Comparison of ENCODE assay signal across 19 cellular contexts in the genomic region with DNA sequence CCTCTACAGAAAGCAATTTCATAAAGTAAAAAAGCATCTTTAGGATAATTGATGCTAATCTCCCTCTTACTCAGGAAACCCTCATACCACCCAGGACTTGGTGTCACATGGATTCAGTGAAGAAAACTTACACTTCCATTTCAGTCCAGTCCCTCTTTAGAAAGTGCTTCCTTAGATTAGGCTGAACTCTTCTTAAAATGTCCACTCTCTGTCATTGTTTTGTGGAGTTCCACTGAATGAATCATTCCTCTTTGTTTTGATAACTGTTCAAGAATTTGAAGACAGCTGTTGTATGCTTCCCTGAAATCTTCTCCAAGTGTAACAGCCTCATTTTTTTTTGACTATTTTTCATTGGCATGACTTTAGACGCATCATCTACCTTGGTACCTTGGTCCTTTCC.
A peak's percentile ranks its signal among the peaks of the same experiment; 100 is the strongest.
DNase-seq lines count a peak whose midpoint lies in the region; FAIRE-seq and TF ChIP-seq lines count a peak whose summit lies in the region.
"Had no signal": no experiment of that assay in that cellular context is flagged by ENCODE, and none has a peak within 500 bp of the region (broad histone marks: within the 10 kb centered on the region; RNA-seq: fewer than 3 reads in every experiment).

No MANE protein-coding gene starts in this region.

- TF ChIP-seq CTCF in epithelial cell of proximal tubule (conservative IDR thresholded peaks at IDR 0.05; ENCODE audit: low read depth, low read length) (no peak), H9 (conservative IDR thresholded peaks at IDR 0.05) (no peak)

- no peak overlapping the region for H3K14ac ChIP-seq in H9 (ENCODE audit: insufficient read depth, low read length)

- H3K4ac ChIP-seq in H9 (ENCODE audit: low read depth, low read length) = no peak overlapping the region

- H3K79me1 ChIP-seq in H9 (ENCODE audit: insufficient read depth, low read depth, low read length, poor library complexity, severe bottlenecking) = no peaks in the 10 kb centered on the region

- peaks cover 0 to 4% (median 0%) of the 10 kb centered on the region in 3 experiments; a peak in 1 of 7 replicates for H3K36me3 Mint-ChIP-seq in H9 (ENCODE audit: insufficient read depth in 1 of 3, low read depth in 3 of 3)
- H3K36me3 Mint-ChIP-seq: T-cell had no signal

- no peak overlapping the region for H3K27ac Mint-ChIP-seq in H9
- H3K27ac Mint-ChIP-seq: activated T-helper 17 cell treated with anti-CD3 and anti-CD28 coated beads, Interleukin-2, amount 50 U/mL, for 72 hours; B cell; endodermal cell; T-cell had no signal

- no peaks in the 10 kb centered on the region; a peak in 1 of 5 replicates for H3K9me3 Mint-ChIP-seq in H9
- H3K9me3 Mint-ChIP-seq: endodermal cell had no signal

- H2AK5ac ChIP-seq in H9 (ENCODE audit: insufficient read length, low read length) = no peak overlapping the region

- H3K9me3 ChIP-seq in H9 (ENCODE audit: control insufficient read depth, low read depth, low read length) = no peaks in the 10 kb centered on the region
- H3K9me3 ChIP-seq: ascending aorta, upper lobe of left lung had no signal

- no peak overlapping the region for H2BK120ac ChIP-seq in H9 (ENCODE audit: low read depth, low read length, poor library complexity, severe bottlenecking)

- H3K56ac ChIP-seq in H9 (ENCODE audit: insufficient read length, low read depth, low read length) = no peak overlapping the region

- peak; percentile 35 for FAIRE-seq in RCC 7860 (lab: Jason Lieb, UNC)

- DNase-seq in AG08396 (ENCODE audit: low spot score) = peak; percentile 5
- DNase-seq in RCC 7860 (ENCODE audit: low spot score) = peak; percentile 34
- peak; percentile 40 for DNase-seq in epithelial cell of proximal tubule (ENCODE audit: low read depth)
- peak; percentile 79 for DNase-seq in myocyte (ENCODE audit: low read depth)
- no peak for DNase-seq in Kasumi-1 (lab: John Stamatoyannopoulos, UW)
- no peak for DNase-seq in H9
- DNase-seq in activated CD4-positive, alpha-beta T cell treated with anti-CD3 and anti-CD28 coated beads, Interleukin-2, amount 50 U/mL, for 4 hours = no peak
- no peak for DNase-seq in stimulated activated CD4-positive, alpha-beta T cell treated with anti-CD3 and anti-CD28 coated beads, Interleukin-12 subunit alpha, Interleukin-12 subunit beta, amount 100 ng/mL, for 4 hours
- DNase-seq: activated CD4-positive, alpha-beta T cell treated with anti-CD3 and anti-CD28 coated beads for 1 hour; DMS79 treated with DMSO at 0.1 percent for 48 hours; endodermal cell; GOT3; stimulated activated CD4-positive, alpha-beta T cell treated with anti-CD3 and anti-CD28 coated beads, Interleukin-2, amount 100 ng/mL, for 48 hours; T-cell; upper lobe of left lung had no signal

- H3K79me2 ChIP-seq in H9 (ENCODE audit: insufficient read depth, low read length) = no peaks in the 10 kb centered on the region

- H3K4me2 ChIP-seq in H9 (ENCODE audit: insufficient read depth, insufficient read length, low read length) = no peak overlapping the region

- no peak overlapping the region for H2BK5ac ChIP-seq in H9 (ENCODE audit: insufficient read length, low read length)

- no peaks in the 10 kb centered on the region for H3K23me2 ChIP-seq in H9 (ENCODE audit: insufficient read length, low read depth, low read length, poor library complexity, severe bottlenecking)

- H4K20me1 ChIP-seq in H9 (ENCODE audit: control insufficient read depth, insufficient read depth, insufficient read length) = no peaks in the 10 kb centered on the region

- peaks cover 7% of the 10 kb centered on the region; the same call in 1 of the 2 replicates for H3K4me1 ChIP-seq in H9 (ENCODE audit: insufficient read depth, low read length)
- H3K4me1 ChIP-seq: ascending aorta had no signal

- H3K18ac ChIP-seq in H9 (ENCODE audit: insufficient read length, low read depth, low read length) = no peak overlapping the region

- no peak overlapping the region for H2BK12ac ChIP-seq in H9 (ENCODE audit: insufficient read length, low read depth, low read length)

- no peaks in the 10 kb centered on the region for H3K27me3 Mint-ChIP-seq in H9 (ENCODE audit: low read depth)
- H3K27me3 Mint-ChIP-seq: activated T-helper 17 cell treated with anti-CD3 and anti-CD28 coated beads, Interleukin-2, amount 50 U/mL, for 72 hours; B cell; T-cell had no signal

- no CpG with 5 or more reads among the region's 1 CpG for WGBS in H9 (ENCODE audit: extremely low coverage, insufficient read length, low lambda C conversion rate)

- no peak overlapping the region for H4K91ac ChIP-seq in H9 (ENCODE audit: insufficient read length, low read depth, low read length)

- no peak overlapping the region for H3K4me3 ChIP-seq in epithelial cell of proximal tubule (ENCODE audit: low read depth, low read length)
- H3K4me3 ChIP-seq: ascending aorta, upper lobe of left lung had no signal

- H3K23ac ChIP-seq in H9 (ENCODE audit: insufficient read length, low read depth, low read length) = no peak overlapping the region

- H3K27ac ChIP-seq in H9 (ENCODE audit: insufficient read length, low read depth, low read length) = no peak overlapping the region
- H3K27ac ChIP-seq: ascending aorta, HL-60 had no signal

- H3K9ac ChIP-seq in H9 (ENCODE audit: extremely low read depth, insufficient read length, low read length) = no peak overlapping the region

- peaks cover 13 to 17% of the 10 kb centered on the region in 2 experiments for H3K4me1 Mint-ChIP-seq in H9
- H3K4me1 Mint-ChIP-seq: activated T-helper 17 cell treated with anti-CD3 and anti-CD28 coated beads, Interleukin-2, amount 50 U/mL, for 72 hours; B cell; T-cell had no signal

- no peak overlapping the region for H2AFZ ChIP-seq in H9 (ENCODE audit: low read length)

- no peak overlapping the region for H3K4me3 Mint-ChIP-seq in H9
- H3K4me3 Mint-ChIP-seq: activated T-helper 17 cell treated with anti-CD3 and anti-CD28 coated beads, Interleukin-2, amount 50 U/mL, for 72 hours; B cell; endodermal cell; T-cell had no signal

- H2BK15ac ChIP-seq in H9 (ENCODE audit: low read depth, low read length) = no peak overlapping the region

- H2BK20ac ChIP-seq in H9 (ENCODE audit: low read depth, low read length, poor library complexity, severe bottlenecking) = no peak overlapping the region

- no peak overlapping the region for H4K8ac ChIP-seq in H9 (replicated peaks; ENCODE audit: insufficient read length, low read depth, low read length)

- H4K5ac ChIP-seq in H9 (ENCODE audit: insufficient read length, low read depth, low read length) = no peak overlapping the region

- no peak overlapping the region for H3T11ph ChIP-seq in H9 (ENCODE audit: low read length)

- no peaks in the 10 kb centered on the region for H3K27me3 ChIP-seq in H9 (ENCODE audit: insufficient read depth, low read length)
- H3K27me3 ChIP-seq: ascending aorta, upper lobe of left lung had no signal

Comparison
In these comparisons a context has a peak if more than half of its experiments do, and no peak if none do; other contexts are left out.
1. DNase-seq: peak in AG08396 (single experiment), RCC 7860 (single experiment), epithelial cell of proximal tubule (single experiment) and myocyte (single experiment); none in Kasumi-1 (0 of 2), H9 (single experiment), activated CD4-positive, alpha-beta T cell treated with anti-CD3 and anti-CD28 coated beads, Interleukin-2, amount 50 U/mL, for 4 hours (0 of 2) and stimulated activated CD4-positive, alpha-beta T cell treated with anti-CD3 and anti-CD28 coated beads, Interleukin-12 subunit alpha, Interleukin-12 subunit beta, amount 100 ng/mL, for 4 hours (single experiment).